ENCODE assay signal across 1 cellular context in genomic region chr1:155086856-155087535, GRCh38.
TF ChIP-seq lines count a peak whose summit lies in the region.

No MANE protein-coding gene starts in this region.

TF ChIP-seq in HCT116, 20 proteins besides CTCF, POLR2A, EP300 and RAD21 (continued from another document):
- TF ChIP-seq REST (IDR thresholded peaks at IDR 0.05; ENCODE audit: low read depth) (no peak), ELF1 (IDR thresholded peaks at IDR 0.05; ENCODE audit: borderline replicate concordance, low read depth) (no peak), SRF (IDR thresholded peaks at IDR 0.05; ENCODE audit: low read depth) (no peak), ZNF274 (IDR thresholded peaks at IDR 0.05; ENCODE audit: low read depth, low read length) (no peak), CBX3 (IDR thresholded peaks at IDR 0.05; ENCODE audit: low read depth) (no peak)
- TF ChIP-seq, protein P1, sequence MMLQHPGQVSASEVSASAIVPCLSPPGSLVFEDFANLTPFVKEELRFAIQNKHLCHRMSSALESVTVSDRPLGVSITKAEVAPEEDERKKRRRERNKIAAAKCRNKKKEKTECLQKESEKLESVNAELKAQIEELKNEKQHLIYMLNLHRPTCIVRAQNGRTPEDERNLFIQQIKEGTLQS (IDR thresholded peaks at IDR 0.05): no peak
- TF ChIP-seq, protein P2, sequence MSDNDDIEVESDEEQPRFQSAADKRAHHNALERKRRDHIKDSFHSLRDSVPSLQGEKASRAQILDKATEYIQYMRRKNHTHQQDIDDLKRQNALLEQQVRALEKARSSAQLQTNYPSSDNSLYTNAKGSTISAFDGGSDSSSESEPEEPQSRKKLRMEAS (IDR thresholded peaks at IDR 0.05): no peak
